In genomic region chr10:86888585-86889381, GRCh38 we compare ENCODE assay signal across 9 cellular contexts.
DNase-seq lines count a peak whose midpoint lies in the region; ATAC-seq lines count a peak whose summit lies in the region.
"Had no signal": no experiment of that assay in that cellular context is flagged by ENCODE, and none has a peak within 500 bp of the region (broad histone marks: within the 10 kb centered on the region; RNA-seq: fewer than 3 reads in every experiment).

No MANE protein-coding gene starts in this region.

- peaks cover 9% of the 10 kb centered on the region for H3K4me1 Mint-ChIP-seq in activated naive CD8-positive, alpha-beta T cell treated with anti-CD3 and anti-CD28 coated beads, Interleukin-2, amount 50 U/mL, for 24 hours

- ATAC-seq in GM21447 (IDR thresholded peaks at IDR 0.05; ENCODE audit: unreplicated experiment) (peak; percentile 95), HG03575 (IDR thresholded peaks at IDR 0.05; ENCODE audit: extremely low read depth, insufficient number of reproducible peaks, low FRiP score, unreplicated experiment) (peak; percentile 97)
- peak; percentile 78 for ATAC-seq in activated naive CD8-positive, alpha-beta T cell treated with anti-CD3 and anti-CD28 coated beads, Interleukin-2, amount 50 U/mL, for 24 hours

- no peaks in the 10 kb centered on the region for H3K9me3 Mint-ChIP-seq in activated naive CD8-positive, alpha-beta T cell treated with anti-CD3 and anti-CD28 coated beads, Interleukin-2, amount 50 U/mL, for 24 hours
- H3K9me3 Mint-ChIP-seq: natural killer cell treated with Interleukin-12 subunit alpha and Interleukin-12 subunit beta and Interleukin-15 and Interleukin-18, amount 100 ng/mL, for 72 hours had no signal

- H3K36me3 Mint-ChIP-seq in activated naive CD8-positive, alpha-beta T cell treated with anti-CD3 and anti-CD28 coated beads, Interleukin-2, amount 50 U/mL, for 24 hours (ENCODE audit: low read depth) = peaks cover 2% of the 10 kb centered on the region
- H3K36me3 Mint-ChIP-seq: natural killer cell treated with Interleukin-12 subunit alpha and Interleukin-12 subunit beta and Interleukin-15 and Interleukin-18, amount 100 ng/mL, for 72 hours had no signal

- no peaks in the 10 kb centered on the region for H3K27me3 Mint-ChIP-seq in activated naive CD8-positive, alpha-beta T cell treated with anti-CD3 and anti-CD28 coated beads, Interleukin-2, amount 50 U/mL, for 24 hours
- H3K27me3 Mint-ChIP-seq: natural killer cell treated with Interleukin-12 subunit alpha and Interleukin-12 subunit beta and Interleukin-15 and Interleukin-18, amount 100 ng/mL, for 72 hours had no signal

- no peak overlapping the region for H3K4me3 Mint-ChIP-seq in activated naive CD8-positive, alpha-beta T cell treated with anti-CD3 and anti-CD28 coated beads, Interleukin-2, amount 50 U/mL, for 24 hours
- H3K4me3 Mint-ChIP-seq: natural killer cell treated with Interleukin-12 subunit alpha and Interleukin-12 subunit beta and Interleukin-15 and Interleukin-18, amount 100 ng/mL, for 72 hours had no signal

- DNase-seq in GM04504 (ENCODE audit: low read depth) (peak; percentile 35), myocyte (ENCODE audit: low read depth) (peak; percentile 40), C1 segment of cervical spinal cord (lab: John Stamatoyannopoulos, UW) (no peak), NCI-H128 (lab: John Stamatoyannopoulos, UW; ENCODE audit: unreplicated experiment) (no peak), T-helper 9 cell (no peak)
- no peak for DNase-seq in activated naive CD8-positive, alpha-beta T cell treated with anti-CD3 and anti-CD28 coated beads, Interleukin-2, amount 50 U/mL, for 24 hours

- peak overlapping the region; percentile 22 for H3K27ac Mint-ChIP-seq in activated naive CD8-positive, alpha-beta T cell treated with anti-CD3 and anti-CD28 coated beads, Interleukin-2, amount 50 U/mL, for 24 hours

Comparison
In these comparisons a context has a peak if more than half of its experiments do, and no peak if none do; other contexts are left out.
1. DNase-seq: peak in GM04504 (single experiment) and myocyte (single experiment); none in activated naive CD8-positive, alpha-beta T cell treated with anti-CD3 and anti-CD28 coated beads, Interleukin-2, amount 50 U/mL, for 24 hours (single experiment), C1 segment of cervical spinal cord (0 of 14), NCI-H128 (single experiment) and T-helper 9 cell (single experiment).
2. Peak in every context shown above with its lines, with median percentiles within 50 percentile points of each other: ATAC-seq.